9 cellular contexts compared by ENCODE assay signal in the genomic region with DNA sequence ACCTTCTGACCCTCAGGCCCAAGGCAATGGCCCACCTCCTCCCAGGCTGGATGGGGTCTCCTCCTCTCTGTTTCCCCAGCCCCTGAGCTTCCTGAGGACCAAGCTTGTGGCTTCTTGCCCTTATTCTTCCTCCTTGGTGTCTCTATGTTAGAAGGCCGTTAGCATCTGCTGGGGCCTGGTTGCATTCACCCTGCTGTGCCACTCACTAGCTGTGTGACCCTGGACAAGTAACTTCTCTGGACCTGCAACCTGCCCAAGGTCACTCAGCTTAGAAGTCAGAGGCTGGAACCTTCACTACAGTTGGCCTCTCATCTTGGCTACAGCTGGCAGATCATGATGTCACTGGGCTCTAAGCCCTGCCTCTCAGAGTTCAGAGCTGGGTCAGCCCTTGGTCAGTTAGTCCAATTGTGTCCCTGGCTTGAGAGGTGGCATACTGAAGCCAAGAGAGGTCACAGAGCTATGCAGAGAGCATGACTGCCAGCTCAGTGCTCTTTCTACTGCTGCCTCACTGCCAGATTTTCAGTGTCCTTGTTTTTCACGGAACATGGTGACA. TPM values are rescaled to one million over a fixed set of nuclear protein-coding genes. Genes with fewer than 3 reads are reported as not detected.
DNase-seq lines count a peak whose midpoint lies in the region; ATAC-seq and TF ChIP-seq lines count a peak whose summit lies in the region.
"Had no signal": no experiment of that assay in that cellular context is flagged by ENCODE, and none has a peak within 500 bp of the region (broad histone marks: within the 10 kb centered on the region; RNA-seq: fewer than 3 reads in every experiment).

No MANE protein-coding gene starts in this region.

- H3K9me3 Mint-ChIP-seq in dendritic cell treated with granulocyte-macrophage colony-stimulating factor and Interleukin-4, amounts not matched to agents 40 ng/mL and 50 ng/mL, for 4 days = no peaks in the 10 kb centered on the region
- no peaks in the 10 kb centered on the region for H3K9me3 Mint-ChIP-seq in H9

- H3K9ac ChIP-seq in H9 (ENCODE audit: extremely low read depth, insufficient read length, low read length) = no peak overlapping the region

- peak; percentile 77 for ATAC-seq in Right ventricle myocardium inferior
- ATAC-seq in aorta (ENCODE audit: low FRiP score) = peak; percentile 61

- H2BK120ac ChIP-seq in H9 (ENCODE audit: low read depth, low read length, poor library complexity, severe bottlenecking) = no peak overlapping the region

- H3K27me3 ChIP-seq in aorta (ENCODE audit: control insufficient read depth in 1 of 2, insufficient read depth in 2 of 2, low read length in 1 of 2) (no peaks in the 10 kb centered on the region), H9 (ENCODE audit: insufficient read depth, low read length) (peaks cover 24% of the 10 kb centered on the region; the same call in 1 of the 2 replicates)
- H3K27me3 ChIP-seq: SJCRH30 had no signal

- H3K79me2 ChIP-seq in H9 (ENCODE audit: insufficient read depth, low read length) = no peaks in the 10 kb centered on the region

- no peak overlapping the region for H3K4me3 Mint-ChIP-seq in dendritic cell treated with granulocyte-macrophage colony-stimulating factor and Interleukin-4, amounts not matched to agents 40 ng/mL and 50 ng/mL, for 4 days
- H3K4me3 Mint-ChIP-seq in H9 = no peak overlapping the region; a peak in 1 of 5 replicates

- TF ChIP-seq CTCF in H9 (conservative IDR thresholded peaks at IDR 0.05) = no peak

- no peak overlapping the region for H2BK5ac ChIP-seq in H9 (ENCODE audit: insufficient read length, low read length)

- WGBS in aorta, 2 donors = 27 to 53% methylated on average over 2 of the region's 2 CpGs
- no CpG with 5 or more reads among the region's 2 CpGs for WGBS in H9 (ENCODE audit: extremely low coverage, insufficient read length, low lambda C conversion rate)

- H3K4me1 Mint-ChIP-seq in dendritic cell treated with granulocyte-macrophage colony-stimulating factor and Interleukin-4, amounts not matched to agents 40 ng/mL and 50 ng/mL, for 4 days (ENCODE audit: low read depth) = peaks cover 45% of the 10 kb centered on the region
- H3K4me1 Mint-ChIP-seq in H9 = peaks cover 29 to 40% of the 10 kb centered on the region in 2 experiments

- DNase-seq in Right ventricle myocardium inferior (ENCODE audit: missing footprints) (no peak), cardiac septum (ENCODE audit: low spot score) (no peak), myocyte (ENCODE audit: low read depth) (peak; percentile 77), aorta (peak; percentile 82), H9 (no peak), DMS79 (lab: John Stamatoyannopoulos, UW) (no peak)
- no peak for DNase-seq in stimulated activated CD4-positive, alpha-beta T cell treated with anti-CD3 and anti-CD28 coated beads, Interleukin-2, amount 100 ng/mL, for 24 hours

- no peak overlapping the region for H3K4ac ChIP-seq in H9 (ENCODE audit: low read depth, low read length)

- H3K23me2 ChIP-seq in H9 (ENCODE audit: insufficient read length, low read depth, low read length, poor library complexity, severe bottlenecking) = peaks cover 8% of the 10 kb centered on the region

- H3K18ac ChIP-seq in H9 (ENCODE audit: insufficient read length, low read depth, low read length) = no peak overlapping the region

- no peak overlapping the region for H3K4me2 ChIP-seq in H9 (ENCODE audit: insufficient read depth, insufficient read length, low read length)

- H3K23ac ChIP-seq in H9 (ENCODE audit: insufficient read length, low read depth, low read length) = no peak overlapping the region

- H3K79me1 ChIP-seq in H9 (ENCODE audit: insufficient read depth, low read depth, low read length, poor library complexity, severe bottlenecking) = no peaks in the 10 kb centered on the region

- peaks cover 0 to 5% of the 10 kb centered on the region in 2 donors for H3K4me1 ChIP-seq in aorta (ENCODE audit: control insufficient read depth in 1 of 2, insufficient read depth in 2 of 2, low read length in 2 of 2)
- peaks cover 6% of the 10 kb centered on the region; the same call in 1 of the 2 replicates for H3K4me1 ChIP-seq in H9 (ENCODE audit: insufficient read depth, low read length)

- no peak overlapping the region for H3T11ph ChIP-seq in H9 (ENCODE audit: low read length)

- H3K27ac ChIP-seq in aorta (ENCODE audit: low read depth in 1 of 2, low read length in 2 of 2) (peak overlapping the region in 1 of 2 donors; percentile 97), H9 (ENCODE audit: insufficient read length, low read depth, low read length) (no peak overlapping the region)

- no peak overlapping the region for H2BK20ac ChIP-seq in H9 (ENCODE audit: low read depth, low read length, poor library complexity, severe bottlenecking)

- H2BK12ac ChIP-seq in H9 (ENCODE audit: insufficient read length, low read depth, low read length) = no peak overlapping the region

- H4K91ac ChIP-seq in H9 (ENCODE audit: insufficient read length, low read depth, low read length) = no peak overlapping the region

- no peaks in the 10 kb centered on the region for H3K36me3 Mint-ChIP-seq in dendritic cell treated with granulocyte-macrophage colony-stimulating factor and Interleukin-4, amounts not matched to agents 40 ng/mL and 50 ng/mL, for 4 days (ENCODE audit: low read depth)
- H3K36me3 Mint-ChIP-seq in H9 (ENCODE audit: insufficient read depth in 1 of 3, low read depth in 3 of 3) = no peaks in the 10 kb centered on the region

- peak overlapping the region; percentile 86 for H3K27ac Mint-ChIP-seq in dendritic cell treated with granulocyte-macrophage colony-stimulating factor and Interleukin-4, amounts not matched to agents 40 ng/mL and 50 ng/mL, for 4 days
- no peak overlapping the region; a peak in 1 of 7 replicates for H3K27ac Mint-ChIP-seq in H9

- H2AFZ ChIP-seq in H9 (ENCODE audit: low read length) = no peak overlapping the region

- H2AK5ac ChIP-seq in H9 (ENCODE audit: insufficient read length, low read length) = no peak overlapping the region

- H4K8ac ChIP-seq in H9 (replicated peaks; ENCODE audit: insufficient read length, low read depth, low read length) = no peak overlapping the region

- no peaks in the 10 kb centered on the region for H3K36me3 ChIP-seq in aorta (ENCODE audit: control insufficient read depth in 1 of 2, insufficient read depth in 2 of 2, low read length in 1 of 2)
- H3K36me3 ChIP-seq: SJCRH30 had no signal

- H3K4me3 ChIP-seq in aorta (ENCODE audit: low read length in 2 of 2) = no peak overlapping the region
- H3K4me3 ChIP-seq: SJCRH30 had no signal

- intact Hi-C loops in Right ventricle myocardium inferior (cut with DNase I) = loop anchor here (1.0 kb wide), 1 partner anchor 14 kb away; a partner anchor contains a TSS
- intact Hi-C loops in cardiac septum (cut with DNase I) = no loop called here
- intact Hi-C loops in dendritic cell treated with granulocyte-macrophage colony-stimulating factor and Interleukin-4, amounts not matched to agents 40 ng/mL and 50 ng/mL, for 4 days (cut with micrococcal nuclease) = no loop called here
- intact Hi-C loops in aorta (cut with DNase I) = no loop called here

- H3K9me3 ChIP-seq in aorta (ENCODE audit: control insufficient read depth, low read length) = no peaks in the 10 kb centered on the region
- no peaks in the 10 kb centered on the region for H3K9me3 ChIP-seq in H9 (ENCODE audit: control insufficient read depth, low read depth, low read length)
- H3K9me3 ChIP-seq: SJCRH30 had no signal

- H3K56ac ChIP-seq in H9 (ENCODE audit: insufficient read length, low read depth, low read length) = no peak overlapping the region

- peaks cover 15% of the 10 kb centered on the region for H3K27me3 Mint-ChIP-seq in dendritic cell treated with granulocyte-macrophage colony-stimulating factor and Interleukin-4, amounts not matched to agents 40 ng/mL and 50 ng/mL, for 4 days
- H3K27me3 Mint-ChIP-seq in H9 (ENCODE audit: low read depth) = peaks cover 78% of the 10 kb centered on the region

- no peak overlapping the region for H2BK15ac ChIP-seq in H9 (ENCODE audit: low read depth, low read length)

- no peak overlapping the region for H3K14ac ChIP-seq in H9 (ENCODE audit: insufficient read depth, low read length)

- H4K20me1 ChIP-seq in H9 (ENCODE audit: control insufficient read depth, insufficient read depth, insufficient read length) = no peaks in the 10 kb centered on the region

- H4K5ac ChIP-seq in H9 (ENCODE audit: insufficient read length, low read depth, low read length) = no peak overlapping the region

RNA-seq across cellular contexts. Expression of a gene that starts 3.0 kb away (rescaled TPM):
- 95.2 TPM for total RNA-seq in Right ventricle myocardium inferior
- total RNA-seq in cardiac septum = 108 TPM
- 7.1 and 18.6 TPM in 2 replicates for total RNA-seq in myocyte
- polyA plus RNA-seq in myocyte (2012) = 374 TPM
- 1,000 to 10,000 TPM in 1 of 2 donors, 100 to 1,000 TPM in 1; 146 to 1,375 TPM for total RNA-seq in aorta
- polyA plus RNA-seq in aorta = 1,000 to 10,000 TPM in 1 of 2 donors, 100 to 1,000 TPM in 1; 320 to 1,681 TPM
- total RNA-seq in H9 (2021) = 63.1 and 72.5 TPM in 2 replicates

RNA-seq across cellular contexts. Expression of a gene that starts 14.2 kb away (rescaled TPM):
- 136 TPM for total RNA-seq in Right ventricle myocardium inferior
- total RNA-seq in cardiac septum = 36.1 TPM
- 24.7 and 26.6 TPM in 2 replicates for total RNA-seq in myocyte
- 54.0 TPM for polyA plus RNA-seq in myocyte (2012)
- total RNA-seq in aorta = 100 to 1,000 TPM in 1 of 2 donors, 10 to 100 TPM in 1; 47.8 to 355 TPM
- 100 to 1,000 TPM; 185 to 606 TPM for polyA plus RNA-seq in aorta
- 25.9 and 34.4 TPM in 2 replicates for total RNA-seq in H9 (2021)
- total RNA-seq: SJCRH30 had no signal

RNA-seq across cellular contexts. Expression of a gene that starts 21.1 kb away (rescaled TPM):
- total RNA-seq in Right ventricle myocardium inferior (6.7 TPM), cardiac septum (1.1 TPM), myocyte (not detected in 2 replicates), aorta (100 to 1,000 TPM in 1 of 2 donors, 10 to 100 TPM in 1; 11.8 to 129 TPM), H9 (2021) (1.4 and 2.5 TPM in 2 replicates)
- polyA plus RNA-seq in myocyte (2012) = 0.19 TPM
- 10 to 100 TPM; 40.1 to 72.2 TPM for polyA plus RNA-seq in aorta
- total RNA-seq: SJCRH30 had no signal

RNA-seq across cellular contexts. Expression of a gene that starts 22.0 kb away (rescaled TPM):
- total RNA-seq in Right ventricle myocardium inferior = 5.9 TPM
- total RNA-seq in cardiac septum = 3.0 TPM
- not detected in 2 replicates for total RNA-seq in myocyte
- 4.3 TPM for polyA plus RNA-seq in myocyte (2012)
- total RNA-seq in aorta = 1 to 10 TPM in 1 of 2 donors, not detected in 1; 1.6 TPM
- not detected for polyA plus RNA-seq in aorta
- total RNA-seq in H9 (2021) = 0.61 TPM in 1 of 2 replicates, not detected in the other
- total RNA-seq: SJCRH30 had no signal

RNA-seq across cellular contexts. Expression of a gene that starts 27.1 kb away (rescaled TPM):
- total RNA-seq in Right ventricle myocardium inferior = 2.9 TPM
- 1.5 TPM for total RNA-seq in cardiac septum
- total RNA-seq in myocyte = not detected in 2 replicates
- not detected for polyA plus RNA-seq in myocyte (2012)
- total RNA-seq in aorta = 10 to 100 TPM in 1 of 2 donors, 1 to 10 TPM in 1; 4.6 to 82.2 TPM
- 10 to 100 TPM in 1 of 2 donors, 1 to 10 TPM in 1; 7.0 to 16.2 TPM for polyA plus RNA-seq in aorta
- 0.68 TPM in 1 of 2 replicates, not detected in the other for total RNA-seq in H9 (2021)
- total RNA-seq: SJCRH30 had no signal

Comparison
In these comparisons a context has a peak if more than half of its experiments do, and no peak if none do; other contexts are left out.
1. DNase-seq: peak in myocyte (single experiment) and aorta (2 of 2); none in Right ventricle myocardium inferior (single experiment), cardiac septum (single experiment), stimulated activated CD4-positive, alpha-beta T cell treated with anti-CD3 and anti-CD28 coated beads, Interleukin-2, amount 100 ng/mL, for 24 hours (0 of 2), H9 (single experiment) and DMS79 (single experiment).